Comparison of ENCODE assay signal across 1 cellular context in genomic region chr1:200905411-200906052, GRCh38.
TF ChIP-seq lines count a peak whose summit lies in the region.

No MANE protein-coding gene starts in this region.

TF ChIP-seq in GM12878, 131 proteins besides CTCF, POLR2A, EP300 and RAD21 (continued from another document and continues in another):
- TF ChIP-seq ATF2 (IDR thresholded peaks at IDR 0.05; ENCODE audit: low read length) (peak; percentile 28; the same call in 1 of the 2 replicates), ZNF622 (IDR thresholded peaks at IDR 0.05) (no peak), GATAD2B (conservative IDR thresholded peaks at IDR 0.05; ENCODE audit: low read depth) (no peak), FOXK2 (IDR thresholded peaks at IDR 0.05) (no peak), EED (IDR thresholded peaks at IDR 0.05; ENCODE audit: low read depth) (no peak), E2F8 (IDR thresholded peaks at IDR 0.05; ENCODE audit: low read depth, partially characterized antibody) (no peak), ATF3 (IDR thresholded peaks at IDR 0.05; ENCODE audit: borderline replicate concordance, extremely low read depth, low read depth, low read length) (no peak), NR2C2 (IDR thresholded peaks at IDR 0.05; ENCODE audit: borderline replicate concordance, control insufficient read depth, insufficient read length, low read depth) (no peak), MTA2 (IDR thresholded peaks at IDR 0.05; ENCODE audit: low read depth) (peak; percentile 79), IRF3 (IDR thresholded peaks at IDR 0.05) (no peak), SUZ12 (IDR thresholded peaks at IDR 0.05; ENCODE audit: unreplicated experiment) (no peak), SIN3A (IDR thresholded peaks at IDR 0.05; ENCODE audit: low read depth, low read length) (no peak), SRF (IDR thresholded peaks at IDR 0.05; ENCODE audit: low read depth in 2 of 2, low read length in 2 of 2) (no peak), MAX (IDR thresholded peaks at IDR 0.05; ENCODE audit: low read depth, low read length) (no peak), POLR2AphosphoS5 (IDR thresholded peaks at IDR 0.05; ENCODE audit: low read length) (no peak), NKRF (conservative IDR thresholded peaks at IDR 0.05) (no peak), BMI1 (IDR thresholded peaks at IDR 0.05; ENCODE audit: borderline replicate concordance) (0 out of 2 replicates have a peak, but pooled peaks have one; percentile 42), EGR1 (IDR thresholded peaks at IDR 0.05; ENCODE audit: borderline replicate concordance in 1 of 2, low read depth in 2 of 2, low read length in 2 of 2) (no peak), CUX1 (IDR thresholded peaks at IDR 0.05; ENCODE audit: insufficient replicate concordance, low read depth, low read length) (no peak), NRF1 (conservative IDR thresholded peaks at IDR 0.05; ENCODE audit: low read depth, low read length) (no peak), ZNF217 (IDR thresholded peaks at IDR 0.05) (peak; percentile 51), CREM (IDR thresholded peaks at IDR 0.05; ENCODE audit: low read depth) (peak; percentile 27; the same call in 1 of the 2 replicates), CBX5 (IDR thresholded peaks at IDR 0.05; ENCODE audit: low read depth) (no peak), SUPT20H (IDR thresholded peaks at IDR 0.05; ENCODE audit: borderline replicate concordance, control insufficient read depth, low read depth, low read length) (no peak), ATF7 (IDR thresholded peaks at IDR 0.05; ENCODE audit: low read depth) (peak; percentile 71), IRF4 (IDR thresholded peaks at IDR 0.05; ENCODE audit: low read depth, low read length) (no peak), CBFB (IDR thresholded peaks at IDR 0.05; ENCODE audit: low read depth) (peak; percentile 45; the same call in 1 of the 2 replicates), POLR2AphosphoS2 (IDR thresholded peaks at IDR 0.05; ENCODE audit: low read depth, low read length) (no peak), SMAD1 (IDR thresholded peaks at IDR 0.05; ENCODE audit: low read depth, partially characterized antibody) (no peak), POU2F2 (IDR thresholded peaks at IDR 0.05; ENCODE audit: borderline replicate concordance, low read depth, low read length) (no peak), RCOR1 (conservative IDR thresholded peaks at IDR 0.05; ENCODE audit: low read depth, low read length) (no peak), STAT1 (conservative IDR thresholded peaks at IDR 0.05) (no peak), HDAC6 (IDR thresholded peaks at IDR 0.05; ENCODE audit: unreplicated experiment) (no peak), MLLT1 (IDR thresholded peaks at IDR 0.05) (0 out of 2 replicates have a peak, but pooled peaks have one; percentile 46), ETV6 (conservative IDR thresholded peaks at IDR 0.05 in 1 of 2, IDR thresholded peaks at IDR 0.05 in 1 of 2; ENCODE audit: borderline replicate concordance in 1 of 2, low read depth in 1 of 2) (no peak; a peak in 1 of 4 replicates), WRNIP1 (IDR thresholded peaks at IDR 0.05; ENCODE audit: borderline replicate concordance, low read depth, low read length) (no peak), NBN (IDR thresholded peaks at IDR 0.05) (0 out of 2 replicates have a peak, but pooled peaks have one; percentile 39), RBBP5 (conservative IDR thresholded peaks at IDR 0.05) (no peak), ZNF274 (IDR thresholded peaks at IDR 0.05; ENCODE audit: insufficient read depth, insufficient read length) (no peak), ZSCAN29 (IDR thresholded peaks at IDR 0.05) (no peak), CREB1 (IDR thresholded peaks at IDR 0.05; ENCODE audit: low read depth) (no peak), CHD4 (IDR thresholded peaks at IDR 0.05) (no peak), RELB (IDR thresholded peaks at IDR 0.05; ENCODE audit: low read depth) (peak; percentile 21; the same call in 1 of the 2 replicates), USF2 (IDR thresholded peaks at IDR 0.05; ENCODE audit: borderline replicate concordance, low read depth, low read length) (no peak), STAT3 (IDR thresholded peaks at IDR 0.05; ENCODE audit: low read depth, low read length) (no peak), USF1 (IDR thresholded peaks at IDR 0.05; ENCODE audit: borderline replicate concordance, extremely low read length, insufficient read depth, low read depth, low read length) (no peak)
